Comparison of ENCODE assay signal across 20 cellular contexts in the genomic region with DNA sequence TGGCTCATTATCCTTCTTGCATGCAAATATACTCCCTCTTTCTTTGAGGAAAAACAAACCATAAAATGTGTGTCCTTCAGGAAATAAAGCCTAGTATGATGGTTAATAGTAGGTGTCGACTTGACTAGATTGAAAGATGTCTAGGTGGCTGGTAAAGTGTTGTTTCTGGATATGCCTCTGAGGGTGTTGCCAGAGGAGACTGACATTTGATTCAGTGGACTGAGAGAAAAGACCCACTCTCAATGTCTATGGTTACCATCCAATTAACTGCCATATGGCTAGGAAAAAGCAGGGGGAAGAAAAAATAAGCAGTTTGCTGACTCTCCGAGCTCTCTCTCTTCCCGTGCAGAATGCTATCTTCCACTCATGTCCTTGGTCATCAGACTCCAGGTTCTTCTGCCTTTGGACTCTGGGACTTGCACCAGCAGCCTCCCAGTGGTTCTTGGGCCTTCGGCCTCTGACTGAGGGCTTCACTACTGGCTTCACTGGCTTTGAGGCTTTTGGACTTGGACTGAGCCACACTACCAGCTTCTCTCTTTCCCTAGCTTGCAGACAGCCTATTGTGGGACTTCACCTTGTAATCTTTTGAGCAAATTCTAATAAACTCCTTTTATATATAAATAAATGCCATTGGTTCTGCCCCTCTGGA.
DNase-seq lines count a peak whose midpoint lies in the region; ATAC-seq, FAIRE-seq and TF ChIP-seq lines count a peak whose summit lies in the region.
"Had no signal": no experiment of that assay in that cellular context is flagged by ENCODE, and none has a peak within 500 bp of the region (broad histone marks: within the 10 kb centered on the region; RNA-seq: fewer than 3 reads in every experiment).

No MANE protein-coding gene starts in this region.

- H3K56ac ChIP-seq in H1 (replicated peaks; ENCODE audit: insufficient read length, low read depth, low read length), result no peak overlapping the region

- no peak overlapping the region for H3K4ac ChIP-seq in H1 (replicated peaks; ENCODE audit: insufficient read length, low read depth, low read length)

- peaks cover 4% of the 10 kb centered on the region for H3K27me3 Mint-ChIP-seq in GM23338 (ENCODE audit: insufficient read depth, low read depth, poor library complexity)
- H3K27me3 Mint-ChIP-seq: CD4-positive, alpha-beta T cell had no signal

- H2BK120ac ChIP-seq in H1 (replicated peaks; ENCODE audit: low read depth, low read length), result no peak overlapping the region

- H3K27ac Mint-ChIP-seq in GM23338, result peak overlapping the region; percentile 41; the same call in 1 of the 2 replicates
- H3K27ac Mint-ChIP-seq: CD4-positive, alpha-beta T cell; HFFc6 had no signal

- no peaks in the 10 kb centered on the region for H3K9me3 ChIP-seq in H1 (ENCODE audit: insufficient read depth in 2 of 2, low read depth in 1 of 2, low read length in 1 of 2)
- H3K9me3 ChIP-seq: A549, Caco-2 had no signal

- peaks cover 12% of the 10 kb centered on the region; the same call in 2 of the 3 replicates for H3K36me3 Mint-ChIP-seq in GM23338 (ENCODE audit: low read depth)

- 0 out of 2 replicates have a peak, but pooled peaks cover 5% of the 10 kb centered on the region for H3F3A ChIP-seq in GM23338 (replicated peaks; ENCODE audit: low read depth)

- no peak overlapping the region for H4K91ac ChIP-seq in H1 (replicated peaks; ENCODE audit: insufficient read length, low read length)

- H3K27me3 ChIP-seq in GM23338 (ENCODE audit: insufficient read depth) (no peaks in the 10 kb centered on the region), H1 (replicated peaks in 1 of 4; ENCODE audit: control insufficient read depth in 3 of 4, extremely low read depth in 1 of 4, insufficient read depth in 3 of 4, low read length in 3 of 4) (no peaks in the 10 kb centered on the region)

- no peak; the same call in 2 of the 3 replicates for ATAC-seq in GM23338
- no peak for ATAC-seq in HG02759 (IDR thresholded peaks at IDR 0.05; ENCODE audit: unreplicated experiment)
- ATAC-seq in GM19035 (IDR thresholded peaks at IDR 0.05; ENCODE audit: unreplicated experiment), result no peak
- ATAC-seq: A549, HCT116 had no signal

- CTCF ChIA-PET in H1 (lab: Charles Lee; ENCODE audit: partially characterized antibody), result no interaction called here

- H2AK5ac ChIP-seq in H1 (ENCODE audit: low read depth, low read length), result no peak overlapping the region

- H2AFZ ChIP-seq in GM23338 (no peak overlapping the region), H1 (ENCODE audit: low read length) (no peak overlapping the region)

- TF ChIP-seq CTCF in GM23338 (conservative IDR thresholded peaks at IDR 0.05; ENCODE audit: low read depth in 2 of 2) (no peak), H1 (IDR thresholded peaks at IDR 0.05; ENCODE audit: control extremely low read depth in 1 of 3, insufficient read depth in 1 of 3, low read depth in 1 of 3, low read length in 3 of 3) (no peak)

- DNase-seq in GM23338 (ENCODE audit: low spot score) (no peak), KBM-7 (peak; percentile 48), NCI-H82 treated with DMSO at 0.1 percent for 48 hours (lab: John Stamatoyannopoulos, UW; ENCODE audit: unreplicated experiment) (peak; percentile 21), H1 (ENCODE audit: low read depth in 1 of 2, low spot score in 2 of 2) (no peak)
- DNase-seq in activated CD4-positive, CD25-positive, alpha-beta regulatory T cell treated with anti-CD3 and anti-CD28 coated beads, Interleukin-2, amount 50 U/mL, for 72 hours, result no peak
- DNase-seq in stimulated activated CD4-positive, alpha-beta T cell treated with anti-CD3 and anti-CD28 coated beads, Interleukin-4, amount 100 ng/mL, for 1 hour, result no peak
- DNase-seq: AML-193; Caco-2; CD4-positive, alpha-beta T cell; DMS79 treated with DMSO at 0.1 percent for 48 hours; GF-D8; HFFc6 had no signal

- no peak overlapping the region for H2BK20ac ChIP-seq in H1 (ENCODE audit: low read length)

- H3K36me3 ChIP-seq in GM23338 (ENCODE audit: insufficient read depth) (no peaks in the 10 kb centered on the region), H1 (ENCODE audit: control insufficient read depth in 2 of 4, insufficient read depth in 4 of 4, low read length in 3 of 4) (peaks cover 0 to 37% (median 6%) of the 10 kb centered on the region in 4 experiments; a peak in 4 of 8 replicates)

- H2BK15ac ChIP-seq in H1 (ENCODE audit: low read length), result no peak overlapping the region

- H3K23ac ChIP-seq in H1 (ENCODE audit: insufficient read length), result no peak overlapping the region

- no peaks in the 10 kb centered on the region for H3K23me2 ChIP-seq in H1 (ENCODE audit: low read depth, low read length)

- no peak overlapping the region; a peak in 1 of 7 replicates for H3K9ac ChIP-seq in H1 (replicated peaks in 1 of 4; ENCODE audit: extremely low read depth in 1 of 4, low read depth in 3 of 4, low read length in 3 of 4)

- no peak overlapping the region for H3K18ac ChIP-seq in H1 (ENCODE audit: extremely low read depth, low read length)

- H3K4me2 ChIP-seq in GM23338 (no peak overlapping the region), H1 (ENCODE audit: insufficient read depth in 1 of 2, low read depth in 2 of 2, low read length in 2 of 2) (no peak overlapping the region)
- H3K4me2 ChIP-seq: A549 had no signal

- H3K14ac ChIP-seq in H1 (ENCODE audit: insufficient read length), result no peak overlapping the region

- no peaks in the 10 kb centered on the region for H3K79me1 ChIP-seq in H1 (ENCODE audit: low read depth, low read length)

- no peaks in the 10 kb centered on the region for H4K20me1 ChIP-seq in GM23338 (replicated peaks; ENCODE audit: insufficient read depth)
- no peaks in the 10 kb centered on the region for H4K20me1 ChIP-seq in H1 (replicated peaks in 1 of 2; ENCODE audit: control insufficient read depth in 1 of 2, insufficient read depth in 2 of 2, low read length in 2 of 2)

- no peaks in the 10 kb centered on the region for H3K9me2 ChIP-seq in GM23338 (ENCODE audit: insufficient read depth)

- TF ChIP-seq RAD21 in H1 (IDR thresholded peaks at IDR 0.05 in 1 of 2, conservative IDR thresholded peaks at IDR 0.05 in 1 of 2; ENCODE audit: low read depth in 2 of 2, low read length in 2 of 2), result no peak

- in situ Hi-C loops in KBM-7 (cut with MboI; ENCODE audit: low pct_unique_long_range_greater_than_20kb, low sequenced_read_pairs), result no loop called here

- H3K4me3 ChIP-seq in GM23338 (no peak overlapping the region), H1 (ENCODE audit: extremely low read depth in 1 of 4, insufficient read depth in 2 of 4, low read depth in 3 of 4, low read length in 4 of 4) (no peak overlapping the region)
- H3K4me3 ChIP-seq: A549 had no signal

- no peak overlapping the region for H2BK12ac ChIP-seq in H1 (ENCODE audit: low read depth, low read length)

- H4K5ac ChIP-seq in H1 (ENCODE audit: insufficient read length, low read depth, low read length), result no peak overlapping the region

- FAIRE-seq in H1 (lab: Jason Lieb, UNC), result no peak
- FAIRE-seq: A549, GM19239, H54 had no signal

- 87% methylated on average over 4 of the region's 4 CpGs; no CpG with 5 or more reads in 1 of the 2 experiments for WGBS in H1 (ENCODE audit: extremely low coverage in 1 of 2, insufficient coverage in 1 of 2, insufficient read length in 1 of 2, insufficient replicate concordance in 2 of 2, low coverage in 1 of 2, low lambda C conversion rate in 2 of 2, missing lambda C conversion rate in 1 of 2), 2 experiments

- no peaks in the 10 kb centered on the region for H3K9me3 Mint-ChIP-seq in GM23338
- H3K9me3 Mint-ChIP-seq: CD4-positive, alpha-beta T cell; HFFc6 had no signal

- H3K4me1 Mint-ChIP-seq in GM23338, result peaks cover 14% of the 10 kb centered on the region

- H4K8ac ChIP-seq in H1 (ENCODE audit: extremely low read depth, insufficient read depth, low read length), result no peak overlapping the region

- POLR2A ChIA-PET in H1 (lab: Charles Lee; ENCODE audit: partially characterized antibody), result interaction anchor here (0.6 to 1.5 kb wide), 2 partner anchors 10 to 665 kb away, joined by 3 to 4 read pairs; no protein-coding TSS in a partner anchor

- H3K27ac ChIP-seq in GM23338 (ENCODE audit: low read depth) (peak overlapping the region; percentile 61), H1 (ENCODE audit: low read depth, low read length) (no peak overlapping the region)
- H3K27ac ChIP-seq: 22Rv1, A549, C4-2B had no signal

- no peak overlapping the region; the same call in 1 of the 2 replicates for H2BK5ac ChIP-seq in H1 (ENCODE audit: low read depth, low read length)

- H3K79me2 ChIP-seq in GM23338 (replicated peaks; ENCODE audit: insufficient read depth) (peaks cover 10% of the 10 kb centered on the region), H1 (ENCODE audit: control insufficient read depth in 1 of 2, insufficient read depth in 2 of 2, low read length in 2 of 2) (peaks cover 0 to 12% of the 10 kb centered on the region in 2 experiments; a peak in 2 of 4 replicates)

- peaks cover 12% of the 10 kb centered on the region for H3K4me1 ChIP-seq in GM23338 (ENCODE audit: insufficient read depth)
- peaks cover 0 to 9% (median 4%) of the 10 kb centered on the region in 4 experiments; a peak in 4 of 7 replicates for H3K4me1 ChIP-seq in H1 (replicated peaks in 1 of 4; ENCODE audit: control insufficient read depth in 3 of 4, insufficient read depth in 4 of 4, low read length in 3 of 4)
- H3K4me1 ChIP-seq: A549, Caco-2 had no signal

- TF ChIP-seq POLR2A in H1 (IDR thresholded peaks at IDR 0.05; ENCODE audit: control extremely low read depth in 1 of 2, low read depth in 2 of 2, low read length in 2 of 2), result peak in 1 of 2 experiments; percentile 65; a peak in 1 of 3 replicates

- no peak for TF ChIP-seq EP300 in H1 (IDR thresholded peaks at IDR 0.05; ENCODE audit: borderline replicate concordance in 1 of 2, low read depth in 2 of 2, low read length in 2 of 2)

- H3K4me3 Mint-ChIP-seq in GM23338, result no peak overlapping the region
- H3K4me3 Mint-ChIP-seq: CD4-positive, alpha-beta T cell; HFFc6 had no signal

TF ChIP-seq in GM23338, 12 proteins besides CTCF, POLR2A, EP300 and RAD21 (continues in another document):
- peak; percentile 47; the same call in 1 of the 2 replicates for TF ChIP-seq POLR2AphosphoS5 (IDR thresholded peaks at IDR 0.05; ENCODE audit: low read depth)

TF ChIP-seq in H1, 55 proteins besides CTCF, POLR2A, EP300 and RAD21:
- TF ChIP-seq HDAC2 (IDR thresholded peaks at IDR 0.05; ENCODE audit: borderline replicate concordance in 1 of 2, low read depth in 2 of 2, low read length in 2 of 2), result no peak
- TF ChIP-seq KDM5A (IDR thresholded peaks at IDR 0.05; ENCODE audit: low read length), result no peak
- TF ChIP-seq CEBPB (IDR thresholded peaks at IDR 0.05; ENCODE audit: low read depth, low read length), result no peak
- peak; percentile 63; the same call in 1 of the 2 replicates for TF ChIP-seq POLR2AphosphoS5 (IDR thresholded peaks at IDR 0.05; ENCODE audit: low read depth, low read length)

Comparison
In these comparisons a context has a peak if more than half of its experiments do, and no peak if none do; other contexts are left out.
1. DNase-seq: peak in KBM-7 (single experiment) and NCI-H82 treated with DMSO at 0.1 percent for 48 hours (single experiment); none in GM23338 (single experiment), H1 (0 of 2), activated CD4-positive, CD25-positive, alpha-beta regulatory T cell treated with anti-CD3 and anti-CD28 coated beads, Interleukin-2, amount 50 U/mL, for 72 hours (single experiment) and stimulated activated CD4-positive, alpha-beta T cell treated with anti-CD3 and anti-CD28 coated beads, Interleukin-4, amount 100 ng/mL, for 1 hour (single experiment).